Comparison of ENCODE assay signal across 1 cellular context in the genomic region with DNA sequence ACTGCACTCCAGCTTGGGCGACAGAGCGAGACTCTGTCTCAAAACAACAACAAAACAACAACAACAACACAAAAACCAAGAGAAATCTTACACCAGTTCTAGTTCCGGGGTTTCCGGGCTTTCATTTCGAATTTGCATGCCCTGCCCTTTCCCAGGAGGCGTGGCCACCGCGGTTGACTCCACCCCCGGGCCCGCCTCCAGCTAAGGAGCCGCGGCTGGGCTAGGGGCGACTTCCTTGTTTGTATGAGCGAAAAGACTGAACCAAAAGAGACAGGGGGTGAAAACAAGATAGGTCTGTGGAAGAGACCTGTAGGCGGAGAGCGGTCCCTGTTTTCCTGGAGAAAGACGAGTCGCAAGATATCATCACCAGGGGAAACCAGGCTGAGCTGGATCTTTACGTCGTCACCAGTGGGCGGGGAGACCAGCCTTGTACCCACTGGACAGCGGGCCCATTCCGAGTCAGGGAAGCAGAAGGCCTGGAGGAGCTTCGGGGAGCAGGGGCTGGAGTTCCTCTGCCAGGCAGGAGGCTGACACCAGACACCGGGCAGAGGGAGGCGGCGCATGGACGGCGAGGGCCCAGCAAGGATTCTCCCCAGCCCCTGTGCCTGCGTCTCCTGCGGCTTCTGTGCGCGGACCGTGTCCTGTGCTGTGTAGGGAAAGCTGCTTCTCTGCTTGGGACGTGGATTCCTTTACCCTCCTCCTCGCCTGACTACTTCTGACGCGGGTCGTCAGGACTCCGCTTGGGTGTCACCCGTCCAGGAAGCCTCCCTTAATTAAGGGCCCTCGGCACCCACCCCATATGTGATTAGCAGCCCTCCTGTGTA.
TF ChIP-seq lines count a peak whose summit lies in the region.

No MANE protein-coding gene starts in this region.

TF ChIP-seq in HepG2, 621 proteins besides CTCF, POLR2A, EP300 and RAD21 (continued from another document and continues in another):
- TF ChIP-seq CENPT (CRISPR knock-in tag; IDR thresholded peaks at IDR 0.05; ENCODE audit: low read depth) (no peak), NFKB2 (CRISPR knock-in tag; IDR thresholded peaks at IDR 0.05; ENCODE audit: borderline replicate concordance) (no peak; the same call in 1 of the 2 replicates), PHF20 (CRISPR knock-in tag; IDR thresholded peaks at IDR 0.05) (peak; percentile 41), SMARCC2 (IDR thresholded peaks at IDR 0.05) (no peak), ZNF317 (CRISPR knock-in tag; IDR thresholded peaks at IDR 0.05) (no peak; the same call in 1 of the 2 replicates), NR2C2 (CRISPR knock-in tag; IDR thresholded peaks at IDR 0.05; ENCODE audit: borderline replicate concordance) (no peak; the same call in 1 of the 2 replicates), NCOA5 (CRISPR knock-in tag; IDR thresholded peaks at IDR 0.05) (no peak), ZNF350 (CRISPR knock-in tag; IDR thresholded peaks at IDR 0.05; ENCODE audit: borderline replicate concordance, low read depth) (no peak; the same call in 1 of the 2 replicates), ZNF382 (CRISPR knock-in tag; IDR thresholded peaks at IDR 0.05; ENCODE audit: borderline replicate concordance) (no peak), CBFB (CRISPR knock-in tag; IDR thresholded peaks at IDR 0.05) (no peak), ZBTB49 (CRISPR knock-in tag; IDR thresholded peaks at IDR 0.05; ENCODE audit: borderline replicate concordance) (no peak), ZFAT (CRISPR knock-in tag; conservative IDR thresholded peaks at IDR 0.05) (no peak), ZNF121 (CRISPR knock-in tag; IDR thresholded peaks at IDR 0.05) (no peak), SKI (IDR thresholded peaks at IDR 0.05; ENCODE audit: partially characterized antibody) (peak; percentile 50), ZNF460 (CRISPR knock-in tag; IDR thresholded peaks at IDR 0.05; ENCODE audit: borderline replicate concordance) (no peak), JUNB (CRISPR knock-in tag; IDR thresholded peaks at IDR 0.05; ENCODE audit: borderline replicate concordance) (no peak), ZNF513 (CRISPR knock-in tag; conservative IDR thresholded peaks at IDR 0.05) (no peak), MIER3 (CRISPR knock-in tag; IDR thresholded peaks at IDR 0.05; ENCODE audit: borderline replicate concordance) (peak; percentile 42), ZNF740 (CRISPR knock-in tag; IDR thresholded peaks at IDR 0.05) (no peak), ZSCAN22 (CRISPR knock-in tag; IDR thresholded peaks at IDR 0.05) (no peak), HMGA1 (CRISPR knock-in tag; conservative IDR thresholded peaks at IDR 0.05) (no peak), FLYWCH1 (CRISPR knock-in tag; IDR thresholded peaks at IDR 0.05) (no peak), ZBTB7A (CRISPR knock-in tag; IDR thresholded peaks at IDR 0.05) (no peak; the same call in 1 of the 2 replicates), MTA1 (CRISPR knock-in tag; IDR thresholded peaks at IDR 0.05; ENCODE audit: borderline replicate concordance) (no peak), ZNF75D (CRISPR knock-in tag; IDR thresholded peaks at IDR 0.05; ENCODE audit: borderline replicate concordance) (no peak), MZF1 (CRISPR knock-in tag; IDR thresholded peaks at IDR 0.05; ENCODE audit: borderline replicate concordance) (no peak), AHR (CRISPR knock-in tag; IDR thresholded peaks at IDR 0.05) (no peak), ZFP90 (CRISPR knock-in tag; IDR thresholded peaks at IDR 0.05; ENCODE audit: borderline replicate concordance) (0 out of 2 replicates have a peak, but pooled peaks have one; percentile 68), RNF2 (conservative IDR thresholded peaks at IDR 0.05; ENCODE audit: low read depth) (peak; percentile 52; the same call in 1 of the 2 replicates), ZNF709 (CRISPR knock-in tag; IDR thresholded peaks at IDR 0.05) (peak; percentile 32; the same call in 1 of the 2 replicates), ZSCAN30 (CRISPR knock-in tag; IDR thresholded peaks at IDR 0.05) (no peak)
- TF ChIP-seq, protein P1, sequence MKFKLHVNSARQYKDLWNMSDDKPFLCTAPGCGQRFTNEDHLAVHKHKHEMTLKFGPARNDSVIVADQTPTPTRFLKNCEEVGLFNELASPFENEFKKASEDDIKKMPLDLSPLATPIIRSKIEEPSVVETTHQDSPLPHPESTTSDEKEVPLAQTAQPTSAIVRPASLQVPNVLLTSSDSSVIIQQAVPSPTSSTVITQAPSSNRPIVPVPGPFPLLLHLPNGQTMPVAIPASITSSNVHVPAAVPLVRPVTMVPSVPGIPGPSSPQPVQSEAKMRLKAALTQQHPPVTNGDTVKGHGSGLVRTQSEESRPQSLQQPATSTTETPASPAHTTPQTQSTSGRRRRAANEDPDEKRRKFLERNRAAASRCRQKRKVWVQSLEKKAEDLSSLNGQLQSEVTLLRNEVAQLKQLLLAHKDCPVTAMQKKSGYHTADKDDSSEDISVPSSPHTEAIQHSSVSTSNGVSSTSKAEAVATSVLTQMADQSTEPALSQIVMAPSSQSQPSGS (CRISPR knock-in tag; IDR thresholded peaks at IDR 0.05) = peak; percentile 61; the same call in 1 of the 2 replicates
- TF ChIP-seq, protein P2, sequence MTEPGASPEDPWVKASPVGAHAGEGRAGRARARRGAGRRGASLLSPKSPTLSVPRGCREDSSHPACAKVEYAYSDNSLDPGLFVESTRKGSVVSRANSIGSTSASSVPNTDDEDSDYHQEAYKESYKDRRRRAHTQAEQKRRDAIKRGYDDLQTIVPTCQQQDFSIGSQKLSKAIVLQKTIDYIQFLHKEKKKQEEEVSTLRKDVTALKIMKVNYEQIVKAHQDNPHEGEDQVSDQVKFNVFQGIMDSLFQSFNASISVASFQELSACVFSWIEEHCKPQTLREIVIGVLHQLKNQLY (CRISPR knock-in tag; IDR thresholded peaks at IDR 0.05) = no peak
- TF ChIP-seq, protein P3, sequence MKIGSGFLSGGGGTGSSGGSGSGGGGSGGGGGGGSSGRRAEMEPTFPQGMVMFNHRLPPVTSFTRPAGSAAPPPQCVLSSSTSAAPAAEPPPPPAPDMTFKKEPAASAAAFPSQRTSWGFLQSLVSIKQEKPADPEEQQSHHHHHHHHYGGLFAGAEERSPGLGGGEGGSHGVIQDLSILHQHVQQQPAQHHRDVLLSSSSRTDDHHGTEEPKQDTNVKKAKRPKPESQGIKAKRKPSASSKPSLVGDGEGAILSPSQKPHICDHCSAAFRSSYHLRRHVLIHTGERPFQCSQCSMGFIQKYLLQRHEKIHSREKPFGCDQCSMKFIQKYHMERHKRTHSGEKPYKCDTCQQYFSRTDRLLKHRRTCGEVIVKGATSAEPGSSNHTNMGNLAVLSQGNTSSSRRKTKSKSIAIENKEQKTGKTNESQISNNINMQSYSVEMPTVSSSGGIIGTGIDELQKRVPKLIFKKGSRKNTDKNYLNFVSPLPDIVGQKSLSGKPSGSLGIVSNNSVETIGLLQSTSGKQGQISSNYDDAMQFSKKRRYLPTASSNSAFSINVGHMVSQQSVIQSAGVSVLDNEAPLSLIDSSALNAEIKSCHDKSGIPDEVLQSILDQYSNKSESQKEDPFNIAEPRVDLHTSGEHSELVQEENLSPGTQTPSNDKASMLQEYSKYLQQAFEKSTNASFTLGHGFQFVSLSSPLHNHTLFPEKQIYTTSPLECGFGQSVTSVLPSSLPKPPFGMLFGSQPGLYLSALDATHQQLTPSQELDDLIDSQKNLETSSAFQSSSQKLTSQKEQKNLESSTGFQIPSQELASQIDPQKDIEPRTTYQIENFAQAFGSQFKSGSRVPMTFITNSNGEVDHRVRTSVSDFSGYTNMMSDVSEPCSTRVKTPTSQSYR (CRISPR knock-in tag; IDR thresholded peaks at IDR 0.05; ENCODE audit: borderline replicate concordance) = no peak
- TF ChIP-seq, protein P4, sequence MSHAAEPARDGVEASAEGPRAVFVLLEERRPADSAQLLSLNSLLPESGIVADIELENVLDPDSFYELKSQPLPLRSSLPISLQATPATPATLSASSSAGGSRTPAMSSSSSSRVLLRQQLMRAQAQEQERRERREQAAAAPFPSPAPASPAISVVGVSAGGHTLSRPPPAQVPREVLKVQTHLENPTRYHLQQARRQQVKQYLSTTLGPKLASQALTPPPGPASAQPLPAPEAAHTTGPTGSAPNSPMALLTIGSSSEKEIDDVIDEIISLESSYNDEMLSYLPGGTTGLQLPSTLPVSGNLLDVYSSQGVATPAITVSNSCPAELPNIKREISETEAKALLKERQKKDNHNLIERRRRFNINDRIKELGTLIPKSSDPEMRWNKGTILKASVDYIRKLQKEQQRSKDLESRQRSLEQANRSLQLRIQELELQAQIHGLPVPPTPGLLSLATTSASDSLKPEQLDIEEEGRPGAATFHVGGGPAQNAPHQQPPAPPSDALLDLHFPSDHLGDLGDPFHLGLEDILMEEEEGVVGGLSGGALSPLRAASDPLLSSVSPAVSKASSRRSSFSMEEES (CRISPR knock-in tag; IDR thresholded peaks at IDR 0.05) = no peak
- TF ChIP-seq, protein P5, sequence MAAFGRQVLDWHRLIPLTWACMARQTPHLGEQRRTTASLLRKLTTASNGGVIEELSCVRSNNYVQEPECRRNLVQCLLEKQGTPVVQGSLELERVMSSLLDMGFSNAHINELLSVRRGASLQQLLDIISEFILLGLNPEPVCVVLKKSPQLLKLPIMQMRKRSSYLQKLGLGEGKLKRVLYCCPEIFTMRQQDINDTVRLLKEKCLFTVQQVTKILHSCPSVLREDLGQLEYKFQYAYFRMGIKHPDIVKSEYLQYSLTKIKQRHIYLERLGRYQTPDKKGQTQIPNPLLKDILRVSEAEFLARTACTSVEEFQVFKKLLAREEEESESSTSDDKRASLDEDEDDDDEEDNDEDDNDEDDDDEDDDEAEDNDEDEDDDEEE (CRISPR knock-in tag; IDR thresholded peaks at IDR 0.05) = no peak
- TF ChIP-seq, protein P6, sequence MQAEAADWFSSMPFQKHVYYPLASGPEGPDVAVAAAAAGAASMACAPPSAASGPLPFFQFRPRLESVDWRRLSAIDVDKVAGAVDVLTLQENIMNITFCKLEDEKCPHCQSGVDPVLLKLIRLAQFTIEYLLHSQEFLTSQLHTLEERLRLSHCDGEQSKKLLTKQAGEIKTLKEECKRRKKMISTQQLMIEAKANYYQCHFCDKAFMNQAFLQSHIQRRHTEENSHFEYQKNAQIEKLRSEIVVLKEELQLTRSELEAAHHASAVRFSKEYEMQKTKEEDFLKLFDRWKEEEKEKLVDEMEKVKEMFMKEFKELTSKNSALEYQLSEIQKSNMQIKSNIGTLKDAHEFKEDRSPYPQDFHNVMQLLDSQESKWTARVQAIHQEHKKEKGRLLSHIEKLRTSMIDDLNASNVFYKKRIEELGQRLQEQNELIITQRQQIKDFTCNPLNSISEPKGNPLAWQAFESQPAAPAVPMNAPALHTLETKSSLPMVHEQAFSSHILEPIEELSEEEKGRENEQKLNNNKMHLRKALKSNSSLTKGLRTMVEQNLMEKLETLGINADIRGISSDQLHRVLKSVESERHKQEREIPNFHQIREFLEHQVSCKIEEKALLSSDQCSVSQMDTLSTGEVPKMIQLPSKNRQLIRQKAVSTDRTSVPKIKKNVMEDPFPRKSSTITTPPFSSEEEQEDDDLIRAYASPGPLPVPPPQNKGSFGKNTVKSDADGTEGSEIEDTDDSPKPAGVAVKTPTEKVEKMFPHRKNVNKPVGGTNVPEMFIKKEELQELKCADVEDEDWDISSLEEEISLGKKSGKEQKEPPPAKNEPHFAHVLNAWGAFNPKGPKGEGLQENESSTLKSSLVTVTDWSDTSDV (CRISPR knock-in tag; IDR thresholded peaks at IDR 0.05) = no peak
